16 cellular contexts compared by ENCODE assay signal in the genomic region with DNA sequence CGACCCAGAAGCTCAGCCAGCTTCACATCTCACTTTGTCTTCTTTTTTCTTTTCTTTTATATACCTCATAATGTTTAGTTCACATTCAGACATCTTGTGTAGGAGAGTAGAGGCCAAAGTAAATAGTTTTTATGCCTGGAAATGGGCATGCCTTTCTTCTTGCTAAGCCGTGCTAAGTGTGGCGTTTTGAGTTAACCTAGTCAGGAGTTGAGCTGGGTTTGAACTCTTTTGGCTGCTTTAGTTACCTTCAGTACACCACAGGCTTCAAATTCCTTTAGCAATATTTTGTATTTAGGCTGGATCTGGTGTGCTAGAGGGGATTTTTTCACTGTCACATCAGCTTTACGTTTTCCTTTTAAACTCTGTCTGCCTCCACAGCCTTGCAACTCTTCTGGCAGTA.
DNase-seq lines count a peak whose midpoint lies in the region; ATAC-seq, FAIRE-seq and TF ChIP-seq lines count a peak whose summit lies in the region.
"Had no signal": no experiment of that assay in that cellular context is flagged by ENCODE, and none has a peak within 500 bp of the region (broad histone marks: within the 10 kb centered on the region; RNA-seq: fewer than 3 reads in every experiment).

No MANE protein-coding gene starts in this region.

- H3K27me3 Mint-ChIP-seq in astrocyte (ENCODE audit: low read depth, unreplicated experiment): no peaks in the 10 kb centered on the region
- H3K27me3 Mint-ChIP-seq: CD4-positive, alpha-beta memory T cell; IgD-negative memory B cell had no signal

- peak; percentile 82 for FAIRE-seq in astrocyte (lab: Jason Lieb, UNC)

- H3K36me3 ChIP-seq in astrocyte (ENCODE audit: insufficient read depth, low read length): no peaks in the 10 kb centered on the region
- H3K36me3 ChIP-seq: BE2C had no signal

- H3K4me3 Mint-ChIP-seq in astrocyte (ENCODE audit: unreplicated experiment): no peak overlapping the region
- H3K4me3 Mint-ChIP-seq: CD4-positive, alpha-beta memory T cell; H9; IgD-negative memory B cell had no signal

- no peak overlapping the region for H3K27ac ChIP-seq in astrocyte (ENCODE audit: low read depth, low read length)
- H3K27ac ChIP-seq: C4-2B had no signal

- no peaks in the 10 kb centered on the region for H3K9me3 Mint-ChIP-seq in astrocyte (ENCODE audit: unreplicated experiment)
- H3K9me3 Mint-ChIP-seq: IgD-negative memory B cell had no signal

- no peaks in the 10 kb centered on the region for H3K4me1 Mint-ChIP-seq in astrocyte (ENCODE audit: low read depth, unreplicated experiment)
- H3K4me1 Mint-ChIP-seq: CD4-positive, alpha-beta memory T cell had no signal

- H4K20me1 ChIP-seq in astrocyte (ENCODE audit: insufficient read depth, low read length): no peaks in the 10 kb centered on the region

- H3K9me3 ChIP-seq in astrocyte (ENCODE audit: insufficient read depth, low read depth, low read length): peaks cover 3% of the 10 kb centered on the region
- H3K9me3 ChIP-seq: BE2C had no signal

- no peaks in the 10 kb centered on the region for H3K27me3 ChIP-seq in astrocyte (ENCODE audit: insufficient read depth, low read length)
- H3K27me3 ChIP-seq: BE2C had no signal

- TF ChIP-seq CTCF in astrocyte (IDR thresholded peaks at IDR 0.05; ENCODE audit: insufficient read depth, low read depth, low read length) (no peak), fibroblast of mammary gland (conservative IDR thresholded peaks at IDR 0.05; ENCODE audit: control insufficient read depth, insufficient read depth, low read depth, low read length) (no peak)

- no peak overlapping the region for H3K9ac ChIP-seq in astrocyte (ENCODE audit: low read length)

- no peaks in the 10 kb centered on the region for H3K4me1 ChIP-seq in astrocyte (ENCODE audit: insufficient read depth, low read length)
- H3K4me1 ChIP-seq: BE2C had no signal

- H3K36me3 Mint-ChIP-seq in astrocyte (ENCODE audit: low read depth, unreplicated experiment): no peaks in the 10 kb centered on the region
- H3K36me3 Mint-ChIP-seq: CD4-positive, alpha-beta memory T cell had no signal

- ATAC-seq in HG03196 (IDR thresholded peaks at IDR 0.05; ENCODE audit: unreplicated experiment): no peak

- no peak overlapping the region for H3K4me3 ChIP-seq in astrocyte (ENCODE audit: insufficient read depth, low read depth, low read length)
- H3K4me3 ChIP-seq in fibroblast of mammary gland (ENCODE audit: control insufficient read depth, low read depth, low read length): no peak overlapping the region
- no peak overlapping the region for H3K4me3 ChIP-seq in skeletal muscle cell (ENCODE audit: low read depth, low read length)

- H3K27ac Mint-ChIP-seq in astrocyte (ENCODE audit: unreplicated experiment): no peak overlapping the region
- H3K27ac Mint-ChIP-seq: CD4-positive, alpha-beta memory T cell; H9; IgD-negative memory B cell had no signal

- no peaks in the 10 kb centered on the region for H3K79me2 ChIP-seq in astrocyte (ENCODE audit: insufficient read depth, low read length)

- no peak overlapping the region for H2AFZ ChIP-seq in astrocyte (ENCODE audit: low read depth, low read length)

- no peak overlapping the region for H3K4me2 ChIP-seq in astrocyte (ENCODE audit: low read length)

- peak; percentile 42 for DNase-seq in EH (ENCODE audit: low read depth)
- peak; percentile 65 for DNase-seq in astrocyte (ENCODE audit: low read depth)
- peak; percentile 18 for DNase-seq in fibroblast of mammary gland (ENCODE audit: low read depth)
- DNase-seq in skeletal muscle cell (ENCODE audit: low read depth): peak; percentile 16
- no peak for DNase-seq in GM03348 (ENCODE audit: low spot score)
- DNase-seq in stimulated activated CD4-positive, alpha-beta T cell treated with anti-CD3 and anti-CD28 coated beads, Interleukin-2, amount 100 ng/mL, for 48 hours: no peak
- DNase-seq: ACHN; BE2C; CD4-positive, alpha-beta memory T cell; DMS79; GDM1; GOT3; H9 had no signal

Comparison
In these comparisons a context has a peak if more than half of its experiments do, and no peak if none do; other contexts are left out.
1. DNase-seq: peak in EH (single experiment), astrocyte (single experiment), fibroblast of mammary gland (single experiment) and skeletal muscle cell (single experiment); none in GM03348 (single experiment) and stimulated activated CD4-positive, alpha-beta T cell treated with anti-CD3 and anti-CD28 coated beads, Interleukin-2, amount 100 ng/mL, for 48 hours (0 of 2).